Comparison of ENCODE assay signal across 8 cellular contexts in genomic region chr16:67833035-67833417, GRCh38. TPM values are rescaled to one million over a fixed set of nuclear protein-coding genes. Genes with fewer than 3 reads are reported as not detected.
DNase-seq lines count a peak whose midpoint lies in the region; TF ChIP-seq lines count a peak whose summit lies in the region.

No MANE protein-coding gene starts in this region.

- POLR2A ChIA-PET in CD8-positive, alpha-beta memory T cell (lab: Charles Lee) = interaction anchor here (1.1 to 1.9 kb wide), 3 partner anchors 12 to 27 kb away, joined by 7 to 12 read pairs (median 8); partner anchors contain the start of genes NUTF2, RANBP10 and TSNAXIP1

- peak overlapping the region; percentile 77 for H3K9ac ChIP-seq in mesendoderm (ENCODE audit: low read length)

- no peak overlapping the region for H4K8ac ChIP-seq in mesendoderm (ENCODE audit: low read depth, low read length)

- H3K18ac ChIP-seq in mesendoderm (ENCODE audit: low read length) = no peak overlapping the region

- H3K27ac ChIP-seq in CD8-positive, alpha-beta memory T cell (ENCODE audit: low read depth, low read length) = peak overlapping the region; percentile 79
- H3K27ac ChIP-seq in mesendoderm (ENCODE audit: low read depth, low read length) = no peak overlapping the region
- H3K27ac ChIP-seq in vagina = peak overlapping the region; percentile 24

- no peak overlapping the region for H4K5ac ChIP-seq in mesendoderm (ENCODE audit: low read length)

- peaks cover 13 to 21% (median 19%) of the 10 kb centered on the region in 3 donors for H3K4me1 Mint-ChIP-seq in CD8-positive, alpha-beta memory T cell

- H2AK5ac ChIP-seq in mesendoderm (ENCODE audit: low read length) = no peak overlapping the region

- no peaks in the 10 kb centered on the region for H3K9me3 Mint-ChIP-seq in CD8-positive, alpha-beta memory T cell

- H3K36me3 Mint-ChIP-seq in CD8-positive, alpha-beta memory T cell = peaks cover 0 to 44% (median 2%) of the 10 kb centered on the region in 3 donors

- peak overlapping the region; percentile 94 for H3K56ac ChIP-seq in mesendoderm (ENCODE audit: low read length)

- TF ChIP-seq CTCF in vagina (IDR thresholded peaks at IDR 0.05) = no peak

- H3K4me2 ChIP-seq in mesendoderm (ENCODE audit: low read length) = peak overlapping the region; percentile 77

- DNase-seq in CD8-positive, alpha-beta memory T cell = no peak
- peak; percentile 22 for DNase-seq in NCI-H2227 treated with DMSO at 0.1 percent for 48 hours (lab: John Stamatoyannopoulos, UW)
- DNase-seq in dedifferentiated amniotic fluid mesenchymal stem cell (ENCODE audit: extremely low spot score) = peak; percentile 60
- DNase-seq in mesendoderm = no peak
- DNase-seq in vagina (ENCODE audit: extremely low spot score in 2 of 2) = no peak
- no peak for DNase-seq in stimulated activated CD4-positive, alpha-beta T cell treated with anti-CD3 and anti-CD28 coated beads, Interleukin-1b, Interleukin-23, amount 100 ng/mL, for 48 hours
- no peak for DNase-seq in occipital lobe (lab: John Stamatoyannopoulos, UW)
- DNase-seq in NCI-H748 (lab: John Stamatoyannopoulos, UW; ENCODE audit: unreplicated experiment) = no peak

- H3K9me3 ChIP-seq in CD8-positive, alpha-beta memory T cell (ENCODE audit: low read length) = no peaks in the 10 kb centered on the region
- H3K9me3 ChIP-seq in vagina = no peaks in the 10 kb centered on the region

- no peak overlapping the region for H2BK15ac ChIP-seq in mesendoderm (replicated peaks; ENCODE audit: low read depth)

- H2BK120ac ChIP-seq in mesendoderm (ENCODE audit: low read depth, low read length) = no peak overlapping the region

- peaks cover 0 to 1% of the 10 kb centered on the region in 2 donors for H3K27me3 Mint-ChIP-seq in CD8-positive, alpha-beta memory T cell

- H3K4ac ChIP-seq in mesendoderm (ENCODE audit: low read depth, low read length) = no peak overlapping the region

- peaks cover 8% of the 10 kb centered on the region for H3K36me3 ChIP-seq in CD8-positive, alpha-beta memory T cell (ENCODE audit: insufficient read depth, low read length)
- H3K36me3 ChIP-seq in mesendoderm (ENCODE audit: control insufficient read depth, insufficient read depth, low read length) (peaks cover 4% of the 10 kb centered on the region), vagina (peaks cover 0 to 32% of the 10 kb centered on the region in 2 donors)

- no peak overlapping the region for H3K23ac ChIP-seq in mesendoderm (ENCODE audit: low read length)

- peak overlapping the region; percentile 90 for H3K4me3 ChIP-seq in CD8-positive, alpha-beta memory T cell (ENCODE audit: low read length)
- peak overlapping the region; percentile 81 for H3K4me3 ChIP-seq in mesendoderm (ENCODE audit: low read length)
- H3K4me3 ChIP-seq in vagina = peak overlapping the region; percentile 64 to 70

- H3K4me3 Mint-ChIP-seq in CD8-positive, alpha-beta memory T cell = peak overlapping the region; percentile 88 to 95 (median 92)

- no peak for TF ChIP-seq POLR2A in vagina (IDR thresholded peaks at IDR 0.05)

- CTCF ChIA-PET in CD8-positive, alpha-beta memory T cell (lab: Charles Lee) = interaction anchor here (0.9 to 5.2 kb wide), 9 partner anchors 9 to 312 kb away, joined by 3 to 35 read pairs (median 6); partner anchors contain the start of genes RANBP10 and TSNAXIP1

- WGBS in mesendoderm (ENCODE audit: extremely low coverage, insufficient coverage, low lambda C conversion rate) = no CpG with 5 or more reads among the region's 3 CpGs

- intact Hi-C loops in vagina (cut with DNase I) = no loop called here

- H2BK5ac ChIP-seq in mesendoderm (ENCODE audit: low read length) = no peak overlapping the region

- peaks cover 16% of the 10 kb centered on the region for H3K4me1 ChIP-seq in CD8-positive, alpha-beta memory T cell (ENCODE audit: insufficient read depth, low read length)
- no peaks in the 10 kb centered on the region for H3K4me1 ChIP-seq in mesendoderm (ENCODE audit: control insufficient read depth, low read depth, low read length)
- peaks cover 20% of the 10 kb centered on the region for H3K4me1 ChIP-seq in vagina

- H3K79me2 ChIP-seq in mesendoderm (ENCODE audit: control insufficient read depth, insufficient read depth, low read length) = no peaks in the 10 kb centered on the region

- no peaks in the 10 kb centered on the region for H3K27me3 ChIP-seq in CD8-positive, alpha-beta memory T cell (ENCODE audit: insufficient read depth, low read length, poor library complexity, severe bottlenecking)
- H3K27me3 ChIP-seq in mesendoderm (ENCODE audit: insufficient read depth, low read length, poor library complexity) (no peaks in the 10 kb centered on the region), vagina (no peaks in the 10 kb centered on the region)

- H3K27ac Mint-ChIP-seq in CD8-positive, alpha-beta memory T cell = peak overlapping the region in 7 of 8 donors; percentile 57 to 92 (median 63)

- H3K79me1 ChIP-seq in mesendoderm (ENCODE audit: low read length) = peaks cover 7% of the 10 kb centered on the region

RNA-seq across cellular contexts. Expression of gene THAP11, which starts 9.1 kb away (rescaled TPM):
- total RNA-seq in CD8-positive, alpha-beta memory T cell = 10 to 100 TPM; 52.6 to 55.1 TPM
- 153 TPM for polyA plus RNA-seq in CD8-positive, alpha-beta memory T cell
- 26.9 TPM for polyA plus RNA-seq in mesendoderm (2013, experiment 1 of 2)
- polyA plus RNA-seq in mesendoderm (2013, experiment 2 of 2) = 26.7 TPM
- total RNA-seq in vagina (50.6 TPM), occipital lobe (25.3 TPM)

RNA-seq across cellular contexts. Expression of gene NUTF2, which starts 13.7 kb away (rescaled TPM):
- 100 to 1,000 TPM; 181 TPM for total RNA-seq in CD8-positive, alpha-beta memory T cell
- polyA plus RNA-seq in CD8-positive, alpha-beta memory T cell = 129 TPM
- polyA plus RNA-seq in mesendoderm (2013, experiment 1 of 2) = 370 TPM
- 358 TPM for polyA plus RNA-seq in mesendoderm (2013, experiment 2 of 2)
- 131 TPM for total RNA-seq in vagina
- 73.2 TPM for total RNA-seq in occipital lobe

RNA-seq across cellular contexts. Expression of gene CENPT, which starts 14.5 kb away (rescaled TPM):
- 10 to 100 TPM; 56.5 to 58.6 TPM for total RNA-seq in CD8-positive, alpha-beta memory T cell
- polyA plus RNA-seq in CD8-positive, alpha-beta memory T cell = 14.3 TPM
- 33.6 TPM for polyA plus RNA-seq in mesendoderm (2013, experiment 1 of 2)
- polyA plus RNA-seq in mesendoderm (2013, experiment 2 of 2) = 33.5 TPM
- total RNA-seq in vagina (57.7 TPM), occipital lobe (19.7 TPM)

RNA-seq across cellular contexts. Expression of gene TSNAXIP1, which starts 26.3 kb away (rescaled TPM):
- 1 to 10 TPM; 1.2 to 1.5 TPM for total RNA-seq in CD8-positive, alpha-beta memory T cell
- polyA plus RNA-seq in CD8-positive, alpha-beta memory T cell = 0.13 TPM
- polyA plus RNA-seq in mesendoderm (2013, experiment 1 of 2) = 0.37 TPM
- 0.38 TPM for polyA plus RNA-seq in mesendoderm (2013, experiment 2 of 2)
- total RNA-seq in vagina (not detected), occipital lobe (3.7 TPM)

RNA-seq across cellular contexts. Expression of gene RANBP10, which starts 26.7 kb away (rescaled TPM):
- total RNA-seq in CD8-positive, alpha-beta memory T cell = 10 to 100 TPM; 18.9 to 20.0 TPM
- 11.1 TPM for polyA plus RNA-seq in CD8-positive, alpha-beta memory T cell
- polyA plus RNA-seq in mesendoderm (2013, experiment 1 of 2) = 8.8 TPM
- 8.6 TPM for polyA plus RNA-seq in mesendoderm (2013, experiment 2 of 2)
- total RNA-seq in vagina = 17.9 TPM
- total RNA-seq in occipital lobe = 4.4 TPM

Comparison
In these comparisons a context has a peak if more than half of its experiments do, and no peak if none do; other contexts are left out.
1. DNase-seq: peak in NCI-H2227 treated with DMSO at 0.1 percent for 48 hours (single experiment) and dedifferentiated amniotic fluid mesenchymal stem cell (single experiment); none in CD8-positive, alpha-beta memory T cell (0 of 5), mesendoderm (single experiment), vagina (0 of 2), stimulated activated CD4-positive, alpha-beta T cell treated with anti-CD3 and anti-CD28 coated beads, Interleukin-1b, Interleukin-23, amount 100 ng/mL, for 48 hours (single experiment), occipital lobe (single experiment) and NCI-H748 (single experiment).
2. Peak in every context shown above with its lines, with median percentiles within 50 percentile points of each other: H3K4me3 ChIP-seq.